14 cellular contexts compared by ENCODE assay signal in genomic region chr13:109146912-109147624, GRCh38.
DNase-seq lines count a peak whose midpoint lies in the region; ATAC-seq, FAIRE-seq and TF ChIP-seq lines count a peak whose summit lies in the region.
"Had no signal": no experiment of that assay in that cellular context is flagged by ENCODE, and none has a peak within 500 bp of the region (broad histone marks: within the 10 kb centered on the region; RNA-seq: fewer than 3 reads in every experiment).

No MANE protein-coding gene starts in this region.

- FAIRE-seq in bronchial epithelial cell (lab: Jason Lieb, UNC) = peak; percentile 40

- POLR2A ChIA-PET in activated CD4-positive, alpha-beta T cell treated with anti-CD3 and anti-CD28 coated beads for 36 hours (lab: Charles Lee) = interaction anchor here (0.7 kb wide), 1 partner anchor 32 kb away, joined by 5 read pairs; no protein-coding TSS in a partner anchor

- no peak overlapping the region for H3K27ac Mint-ChIP-seq in activated CD4-positive, alpha-beta T cell treated with anti-CD3 and anti-CD28 coated beads for 36 hours
- no peak overlapping the region for H3K27ac Mint-ChIP-seq in activated naive CD4-positive, alpha-beta T cell treated with anti-CD3 and anti-CD28 coated beads for 36 hours
- H3K27ac Mint-ChIP-seq in activated naive CD4-positive, alpha-beta T cell treated with anti-CD3 and anti-CD28 coated beads, Interleukin-2, amount 50 U/mL, for 72 hours = no peak overlapping the region
- H3K27ac Mint-ChIP-seq: activated T-cell treated with anti-CD3 and anti-CD28 coated beads, Interleukin-2, amount 50 U/mL, for 72 hours had no signal

- no peak overlapping the region for H3K4me3 ChIP-seq in bronchial epithelial cell (ENCODE audit: low read depth, low read length)
- H3K4me3 ChIP-seq: left ventricle myocardium inferior, Peyer's patch had no signal

- no peaks in the 10 kb centered on the region for H3K36me3 ChIP-seq in bronchial epithelial cell (ENCODE audit: control insufficient read depth, insufficient read depth, low read length)
- H3K36me3 ChIP-seq: left ventricle myocardium inferior, Peyer's patch had no signal

- DNase-seq in EL = peak; percentile 84
- peak; percentile 33 for DNase-seq in NCI-H526 treated with DMSO at 0.1 percent for 48 hours (lab: John Stamatoyannopoulos, UW)
- DNase-seq in bronchial epithelial cell (ENCODE audit: low read depth) = peak; percentile 98
- peak; percentile 31 for DNase-seq in myocyte (ENCODE audit: low read depth)
- no peak for DNase-seq in activated CD4-positive, alpha-beta T cell treated with anti-CD3 and anti-CD28 coated beads for 36 hours
- DNase-seq in activated naive CD4-positive, alpha-beta T cell treated with anti-CD3 and anti-CD28 coated beads for 36 hours = no peak
- DNase-seq in putamen (ENCODE audit: low spot score) = no peak
- no peak for DNase-seq in activated naive CD4-positive, alpha-beta T cell treated with anti-CD3 and anti-CD28 coated beads, Interleukin-2, amount 50 U/mL, for 72 hours (ENCODE audit: low spot score in 2 of 2)
- DNase-seq: activated T-cell treated with anti-CD3 and anti-CD28 coated beads, Interleukin-2, amount 50 U/mL, for 72 hours; KBM-7; left ventricle myocardium inferior; NCI-H2107; occipital lobe; Peyer's patch had no signal

- H3K27me3 Mint-ChIP-seq in activated CD4-positive, alpha-beta T cell treated with anti-CD3 and anti-CD28 coated beads for 36 hours = peaks cover 21% of the 10 kb centered on the region
- peaks cover 26% of the 10 kb centered on the region for H3K27me3 Mint-ChIP-seq in activated naive CD4-positive, alpha-beta T cell treated with anti-CD3 and anti-CD28 coated beads for 36 hours (ENCODE audit: low read depth)

- no peak for TF ChIP-seq CTCF in bronchial epithelial cell (IDR thresholded peaks at IDR 0.05; ENCODE audit: insufficient read depth, low read length, severe bottlenecking)

- intact Hi-C loops in activated CD4-positive, alpha-beta T cell treated with anti-CD3 and anti-CD28 coated beads for 36 hours (cut with DNase I, micrococcal nuclease) = loop anchor here (10.0 kb wide), 2 partner anchors 182 to 968 kb away; no protein-coding TSS in a partner anchor
- intact Hi-C loops in activated naive CD4-positive, alpha-beta T cell treated with anti-CD3 and anti-CD28 coated beads for 36 hours (cut with micrococcal nuclease) = loop anchor here (5.0 kb wide), 2 partner anchors 185 to 965 kb away; no protein-coding TSS in a partner anchor

- H3K27me3 ChIP-seq in bronchial epithelial cell (ENCODE audit: control insufficient read depth, insufficient read depth, low read length) = no peaks in the 10 kb centered on the region
- H3K27me3 ChIP-seq: Peyer's patch had no signal

- H3K9me3 Mint-ChIP-seq in activated CD4-positive, alpha-beta T cell treated with anti-CD3 and anti-CD28 coated beads for 36 hours (ENCODE audit: low read depth) = no peaks in the 10 kb centered on the region
- no peaks in the 10 kb centered on the region for H3K9me3 Mint-ChIP-seq in activated naive CD4-positive, alpha-beta T cell treated with anti-CD3 and anti-CD28 coated beads for 36 hours
- no peaks in the 10 kb centered on the region for H3K9me3 Mint-ChIP-seq in activated naive CD4-positive, alpha-beta T cell treated with anti-CD3 and anti-CD28 coated beads, Interleukin-2, amount 50 U/mL, for 72 hours
- H3K9me3 Mint-ChIP-seq: activated T-cell treated with anti-CD3 and anti-CD28 coated beads, Interleukin-2, amount 50 U/mL, for 72 hours had no signal

- no peak overlapping the region for H3K4me3 Mint-ChIP-seq in activated CD4-positive, alpha-beta T cell treated with anti-CD3 and anti-CD28 coated beads for 36 hours
- no peak overlapping the region for H3K4me3 Mint-ChIP-seq in activated naive CD4-positive, alpha-beta T cell treated with anti-CD3 and anti-CD28 coated beads for 36 hours
- H3K4me3 Mint-ChIP-seq: activated T-cell treated with anti-CD3 and anti-CD28 coated beads, Interleukin-2, amount 50 U/mL, for 72 hours had no signal

- no peak for ATAC-seq in activated CD4-positive, alpha-beta T cell treated with anti-CD3 and anti-CD28 coated beads for 36 hours
- ATAC-seq in activated naive CD4-positive, alpha-beta T cell treated with anti-CD3 and anti-CD28 coated beads, Interleukin-2, amount 50 U/mL, for 72 hours = no peak
- ATAC-seq: activated T-cell treated with anti-CD3 and anti-CD28 coated beads, Interleukin-2, amount 50 U/mL, for 72 hours had no signal

- no peaks in the 10 kb centered on the region for H3K36me3 Mint-ChIP-seq in activated CD4-positive, alpha-beta T cell treated with anti-CD3 and anti-CD28 coated beads for 36 hours (ENCODE audit: low read depth)
- H3K36me3 Mint-ChIP-seq in activated naive CD4-positive, alpha-beta T cell treated with anti-CD3 and anti-CD28 coated beads for 36 hours (ENCODE audit: low read depth) = no peaks in the 10 kb centered on the region
- no peaks in the 10 kb centered on the region for H3K36me3 Mint-ChIP-seq in activated naive CD4-positive, alpha-beta T cell treated with anti-CD3 and anti-CD28 coated beads, Interleukin-2, amount 50 U/mL, for 72 hours

- CTCF ChIA-PET in activated CD4-positive, alpha-beta T cell treated with anti-CD3 and anti-CD28 coated beads for 36 hours (lab: Charles Lee) = interaction anchor here (1.5 kb wide), 1 partner anchor 8 kb away, joined by 3 read pairs; no protein-coding TSS in a partner anchor
- CTCF ChIA-PET in activated naive CD4-positive, alpha-beta T cell treated with anti-CD3 and anti-CD28 coated beads for 36 hours (lab: Charles Lee) = no interaction called here

- no peaks in the 10 kb centered on the region for H3K4me1 Mint-ChIP-seq in activated CD4-positive, alpha-beta T cell treated with anti-CD3 and anti-CD28 coated beads for 36 hours
- H3K4me1 Mint-ChIP-seq in activated naive CD4-positive, alpha-beta T cell treated with anti-CD3 and anti-CD28 coated beads for 36 hours (ENCODE audit: low read depth) = no peaks in the 10 kb centered on the region

Comparison
In these comparisons a context has a peak if more than half of its experiments do, and no peak if none do; other contexts are left out.
1. DNase-seq: peak in EL (single experiment), NCI-H526 treated with DMSO at 0.1 percent for 48 hours (single experiment), bronchial epithelial cell (single experiment) and myocyte (single experiment); none in activated CD4-positive, alpha-beta T cell treated with anti-CD3 and anti-CD28 coated beads for 36 hours (single experiment), activated naive CD4-positive, alpha-beta T cell treated with anti-CD3 and anti-CD28 coated beads for 36 hours (single experiment), putamen (single experiment) and activated naive CD4-positive, alpha-beta T cell treated with anti-CD3 and anti-CD28 coated beads, Interleukin-2, amount 50 U/mL, for 72 hours (0 of 2).